12 cellular contexts compared by ENCODE assay signal in genomic region chr20:40703981-40704530, GRCh38. TPM values are rescaled to one million over a fixed set of nuclear protein-coding genes. Genes with fewer than 3 reads are reported as not detected.
"Had no signal": no experiment of that assay in that cellular context is flagged by ENCODE, and none has a peak within 500 bp of the region (broad histone marks: within the 10 kb centered on the region; RNA-seq: fewer than 3 reads in every experiment).

No MANE protein-coding gene starts in this region.

- DNase-seq: activated CD4-positive, alpha-beta T cell treated with anti-CD3 and anti-CD28 coated beads for 48 hours; activated naive CD4-positive, alpha-beta T cell treated with anti-CD3 and anti-CD28 coated beads for 36 hours; effector CD4-positive, alpha-beta T cell; kidney; ovary; retina; small intestine; T-helper 17 cell had no signal

- H3K4me3 ChIP-seq: gastroesophageal sphincter, neural progenitor cell, ovary, tibial nerve had no signal

- H3K4me1 ChIP-seq: gastroesophageal sphincter, tibial nerve had no signal

- H3K36me3 ChIP-seq: gastroesophageal sphincter, neural progenitor cell, ovary, tibial nerve had no signal

- H3K27me3 ChIP-seq: ovary, tibial nerve had no signal

- H3K9ac ChIP-seq: neural progenitor cell had no signal

- H3K4me3 Mint-ChIP-seq: activated naive CD4-positive, alpha-beta T cell treated with anti-CD3 and anti-CD28 coated beads for 36 hours; neural progenitor cell; T-helper 17 cell; WTC11 had no signal

- H3K9me3 ChIP-seq: gastroesophageal sphincter, ovary, tibial nerve had no signal

- H3K27ac Mint-ChIP-seq: activated naive CD4-positive, alpha-beta T cell treated with anti-CD3 and anti-CD28 coated beads for 36 hours; neural progenitor cell; T-helper 17 cell; WTC11 had no signal

- H2AFZ ChIP-seq: neural progenitor cell had no signal

- H3K27ac ChIP-seq: gastroesophageal sphincter, neural progenitor cell, ovary, tibial nerve had no signal

- H3K4me2 ChIP-seq: neural progenitor cell had no signal

- H3K9me3 Mint-ChIP-seq: activated naive CD4-positive, alpha-beta T cell treated with anti-CD3 and anti-CD28 coated beads for 36 hours; neural progenitor cell had no signal

- ATAC-seq: gastroesophageal sphincter, T-helper 17 cell, WTC11 had no signal

- H3K4me1 Mint-ChIP-seq: T-helper 17 cell had no signal

- H3K36me3 Mint-ChIP-seq: neural progenitor cell had no signal

RNA-seq across cellular contexts. Expression of gene MAFB, which starts 15.0 kb away (rescaled TPM):
- total RNA-seq: activated naive CD4-positive, alpha-beta T cell treated with anti-CD3 and anti-CD28 coated beads for 36 hours had no signal
